ENCODE assay signal across 20 cellular contexts in genomic region chr5:6568383-6568782, GRCh38.
"Had no signal": no experiment of that assay in that cellular context is flagged by ENCODE, and none has a peak within 500 bp of the region (broad histone marks: within the 10 kb centered on the region; RNA-seq: fewer than 3 reads in every experiment).

No MANE protein-coding gene starts in this region.

- DNase-seq: activated CD4-positive, alpha-beta T cell treated with anti-CD3 and anti-CD28 coated beads, Interleukin-2, amount 50 U/mL, for 1 hour; activated naive CD4-positive, alpha-beta T cell treated with Interleukin-2 at 50 U/mL for 16 hours; activated naive CD8-positive, alpha-beta T cell treated with anti-CD3 and anti-CD28 coated beads, Interleukin-2, amount 10 ng/mL, durations not matched to agents 7 days and 5 days; amygdala; dermis blood vessel endothelial cell; effector memory CD4-positive, alpha-beta T cell; esophagus squamous epithelium; hippocampal formation; kidney; naive thymus-derived CD8-positive, alpha-beta T cell; sigmoid colon; stimulated activated CD4-positive, alpha-beta T cell treated with anti-CD3 and anti-CD28 coated beads, Interleukin-4, amount 100 ng/mL, for 24 hours; stomach; T1000; upper lobe of left lung had no signal

- H3K36me3 ChIP-seq: cardiac muscle cell, esophagus squamous epithelium, sigmoid colon, stomach, upper lobe of left lung had no signal

- H3K27ac ChIP-seq: cardiac muscle cell, esophagus squamous epithelium, sigmoid colon, stomach, upper lobe of left lung had no signal

- H3K36me3 Mint-ChIP-seq: activated naive CD8-positive, alpha-beta T cell treated with anti-CD3 and anti-CD28 coated beads, Interleukin-2, amount 10 ng/mL, durations not matched to agents 7 days and 5 days; naive thymus-derived CD8-positive, alpha-beta T cell; stimulated activated effector memory CD8-positive, alpha-beta T cell treated with anti-CD3 and anti-CD28 coated beads, Interleukin-12 subunit alpha, Interleukin-12 subunit beta, amount 100 ng/mL, for 72 hours; T-cell had no signal

- H3K4me3 Mint-ChIP-seq: activated naive CD8-positive, alpha-beta T cell treated with anti-CD3 and anti-CD28 coated beads, Interleukin-2, amount 10 ng/mL, durations not matched to agents 7 days and 5 days; naive thymus-derived CD8-positive, alpha-beta T cell; stimulated activated effector memory CD8-positive, alpha-beta T cell treated with anti-CD3 and anti-CD28 coated beads, Interleukin-12 subunit alpha, Interleukin-12 subunit beta, amount 100 ng/mL, for 72 hours; T-cell had no signal

- ATAC-seq: activated CD4-positive, CD25-positive, alpha-beta regulatory T cell treated with anti-CD3 and anti-CD28 coated beads, Interleukin-2, amount 50 U/mL, for 24 hours; naive thymus-derived CD8-positive, alpha-beta T cell; SK-N-SH treated with all-trans-retinoic acid at 6 μM for 48 hours; stimulated activated effector memory CD8-positive, alpha-beta T cell treated with anti-CD3 and anti-CD28 coated beads, Interleukin-12 subunit alpha, Interleukin-12 subunit beta, amount 100 ng/mL, for 72 hours; T-cell had no signal

- H3K4me1 Mint-ChIP-seq: activated naive CD8-positive, alpha-beta T cell treated with anti-CD3 and anti-CD28 coated beads, Interleukin-2, amount 10 ng/mL, durations not matched to agents 7 days and 5 days; naive thymus-derived CD8-positive, alpha-beta T cell; stimulated activated effector memory CD8-positive, alpha-beta T cell treated with anti-CD3 and anti-CD28 coated beads, Interleukin-12 subunit alpha, Interleukin-12 subunit beta, amount 100 ng/mL, for 72 hours; T-cell had no signal

- H3K27ac Mint-ChIP-seq: activated naive CD8-positive, alpha-beta T cell treated with anti-CD3 and anti-CD28 coated beads, Interleukin-2, amount 10 ng/mL, durations not matched to agents 7 days and 5 days; naive thymus-derived CD8-positive, alpha-beta T cell; stimulated activated effector memory CD8-positive, alpha-beta T cell treated with anti-CD3 and anti-CD28 coated beads, Interleukin-12 subunit alpha, Interleukin-12 subunit beta, amount 100 ng/mL, for 72 hours; T-cell had no signal

- H3K9me3 Mint-ChIP-seq: activated naive CD8-positive, alpha-beta T cell treated with anti-CD3 and anti-CD28 coated beads, Interleukin-2, amount 10 ng/mL, durations not matched to agents 7 days and 5 days; naive thymus-derived CD8-positive, alpha-beta T cell; stimulated activated effector memory CD8-positive, alpha-beta T cell treated with anti-CD3 and anti-CD28 coated beads, Interleukin-12 subunit alpha, Interleukin-12 subunit beta, amount 100 ng/mL, for 72 hours; T-cell had no signal

- H3K4me3 ChIP-seq: cardiac muscle cell, esophagus squamous epithelium, sigmoid colon, stomach, upper lobe of left lung had no signal

- H3K27me3 ChIP-seq: sigmoid colon, upper lobe of left lung had no signal

- H3K9me3 ChIP-seq: esophagus squamous epithelium, sigmoid colon, stomach, upper lobe of left lung had no signal

- H3K4me1 ChIP-seq: esophagus squamous epithelium, sigmoid colon, stomach, upper lobe of left lung had no signal
